ENCODE assay signal across 1 cellular context in the genomic region with DNA sequence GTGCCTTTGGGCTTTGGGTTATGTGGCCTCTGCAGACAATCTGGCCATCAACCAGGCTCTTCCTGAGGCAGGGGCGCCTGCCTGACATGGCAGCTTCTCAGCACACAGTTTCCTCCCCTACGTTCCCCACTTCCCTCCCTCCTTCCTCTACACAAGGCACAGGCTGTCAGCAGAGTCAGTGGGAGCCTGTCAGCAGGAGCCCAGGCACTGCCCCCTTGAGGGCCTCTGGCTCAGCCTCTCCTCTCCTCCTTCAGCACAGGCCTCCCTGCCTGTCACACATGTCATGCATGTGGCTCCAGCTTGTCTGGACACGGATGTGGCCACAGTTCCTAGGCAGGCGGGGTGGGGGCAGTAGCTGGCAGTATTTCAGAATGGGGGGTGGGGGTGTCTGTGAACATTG.
TF ChIP-seq lines count a peak whose summit lies in the region.

No MANE protein-coding gene starts in this region.

TF ChIP-seq in GM23338, 12 proteins besides CTCF, POLR2A, EP300 and RAD21:
- TF ChIP-seq, protein P1, sequence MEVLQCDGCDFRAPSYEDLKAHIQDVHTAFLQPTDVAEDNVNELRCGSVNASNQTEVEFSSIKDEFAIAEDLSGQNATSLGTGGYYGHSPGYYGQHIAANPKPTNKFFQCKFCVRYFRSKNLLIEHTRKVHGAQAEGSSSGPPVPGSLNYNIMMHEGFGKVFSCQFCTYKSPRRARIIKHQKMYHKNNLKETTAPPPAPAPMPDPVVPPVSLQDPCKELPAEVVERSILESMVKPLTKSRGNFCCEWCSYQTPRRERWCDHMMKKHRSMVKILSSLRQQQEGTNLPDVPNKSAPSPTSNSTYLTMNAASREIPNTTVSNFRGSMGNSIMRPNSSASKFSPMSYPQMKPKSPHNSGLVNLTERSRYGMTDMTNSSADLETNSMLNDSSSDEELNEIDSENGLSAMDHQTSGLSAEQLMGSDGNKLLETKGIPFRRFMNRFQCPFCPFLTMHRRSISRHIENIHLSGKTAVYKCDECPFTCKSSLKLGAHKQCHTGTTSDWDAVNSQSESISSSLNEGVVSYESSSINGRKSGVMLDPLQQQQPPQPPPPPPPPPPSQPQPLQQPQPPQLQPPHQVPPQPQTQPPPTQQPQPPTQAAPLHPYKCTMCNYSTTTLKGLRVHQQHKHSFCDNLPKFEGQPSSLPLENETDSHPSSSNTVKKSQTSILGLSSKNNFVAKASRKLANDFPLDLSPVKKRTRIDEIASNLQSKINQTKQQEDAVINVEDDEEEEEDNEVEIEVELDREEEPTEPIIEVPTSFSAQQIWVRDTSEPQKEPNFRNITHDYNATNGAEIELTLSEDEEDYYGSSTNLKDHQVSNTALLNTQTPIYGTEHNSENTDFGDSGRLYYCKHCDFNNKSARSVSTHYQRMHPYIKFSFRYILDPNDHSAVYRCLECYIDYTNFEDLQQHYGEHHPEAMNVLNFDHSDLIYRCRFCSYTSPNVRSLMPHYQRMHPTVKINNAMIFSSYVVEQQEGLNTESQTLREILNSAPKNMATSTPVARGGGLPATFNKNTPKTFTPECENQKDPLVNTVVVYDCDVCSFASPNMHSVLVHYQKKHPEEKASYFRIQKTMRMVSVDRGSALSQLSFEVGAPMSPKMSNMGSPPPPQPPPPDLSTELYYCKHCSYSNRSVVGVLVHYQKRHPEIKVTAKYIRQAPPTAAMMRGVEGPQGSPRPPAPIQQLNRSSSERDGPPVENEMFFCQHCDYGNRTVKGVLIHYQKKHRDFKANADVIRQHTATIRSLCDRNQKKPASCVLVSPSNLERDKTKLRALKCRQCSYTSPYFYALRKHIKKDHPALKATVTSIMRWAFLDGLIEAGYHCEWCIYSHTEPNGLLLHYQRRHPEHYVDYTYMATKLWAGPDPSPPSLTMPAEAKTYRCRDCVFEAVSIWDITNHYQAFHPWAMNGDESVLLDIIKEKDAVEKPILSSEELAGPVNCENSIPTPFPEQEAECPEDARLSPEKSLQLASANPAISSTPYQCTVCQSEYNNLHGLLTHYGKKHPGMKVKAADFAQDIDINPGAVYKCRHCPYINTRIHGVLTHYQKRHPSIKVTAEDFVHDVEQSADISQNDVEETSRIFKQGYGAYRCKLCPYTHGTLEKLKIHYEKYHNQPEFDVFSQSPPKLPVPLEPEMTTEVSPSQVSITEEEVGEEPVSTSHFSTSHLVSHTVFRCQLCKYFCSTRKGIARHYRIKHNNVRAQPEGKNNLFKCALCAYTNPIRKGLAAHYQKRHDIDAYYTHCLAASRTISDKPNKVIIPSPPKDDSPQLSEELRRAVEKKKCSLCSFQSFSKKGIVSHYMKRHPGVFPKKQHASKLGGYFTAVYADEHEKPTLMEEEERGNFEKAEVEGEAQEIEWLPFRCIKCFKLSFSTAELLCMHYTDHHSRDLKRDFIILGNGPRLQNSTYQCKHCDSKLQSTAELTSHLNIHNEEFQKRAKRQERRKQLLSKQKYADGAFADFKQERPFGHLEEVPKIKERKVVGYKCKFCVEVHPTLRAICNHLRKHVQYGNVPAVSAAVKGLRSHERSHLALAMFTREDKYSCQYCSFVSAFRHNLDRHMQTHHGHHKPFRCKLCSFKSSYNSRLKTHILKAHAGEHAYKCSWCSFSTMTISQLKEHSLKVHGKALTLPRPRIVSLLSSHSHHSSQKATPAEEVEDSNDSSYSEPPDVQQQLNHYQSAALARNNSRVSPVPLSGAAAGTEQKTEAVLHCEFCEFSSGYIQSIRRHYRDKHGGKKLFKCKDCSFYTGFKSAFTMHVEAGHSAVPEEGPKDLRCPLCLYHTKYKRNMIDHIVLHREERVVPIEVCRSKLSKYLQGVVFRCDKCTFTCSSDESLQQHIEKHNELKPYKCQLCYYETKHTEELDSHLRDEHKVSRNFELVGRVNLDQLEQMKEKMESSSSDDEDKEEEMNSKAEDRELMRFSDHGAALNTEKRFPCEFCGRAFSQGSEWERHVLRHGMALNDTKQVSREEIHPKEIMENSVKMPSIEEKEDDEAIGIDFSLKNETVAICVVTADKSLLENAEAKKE (CRISPR knock-in tag; IDR thresholded peaks at IDR 0.05): no peak
- TF ChIP-seq CREB1 (CRISPR knock-in tag; IDR thresholded peaks at IDR 0.05; ENCODE audit: low read depth) (no peak), ZNF114 (CRISPR knock-in tag; IDR thresholded peaks at IDR 0.05) (no peak), POLR2AphosphoS5 (IDR thresholded peaks at IDR 0.05; ENCODE audit: low read depth) (no peak), EZH2phosphoT487 (IDR thresholded peaks at IDR 0.05; ENCODE audit: unreplicated experiment) (no peak), ZNF331 (CRISPR knock-in tag; IDR thresholded peaks at IDR 0.05; ENCODE audit: low read depth) (no peak), NANOG (IDR thresholded peaks at IDR 0.05; ENCODE audit: borderline replicate concordance) (no peak), STAT1 (IDR thresholded peaks at IDR 0.05; ENCODE audit: unreplicated experiment) (no peak), EZH2 (IDR thresholded peaks at IDR 0.05; ENCODE audit: low read depth, unreplicated experiment) (no peak), JUNB (IDR thresholded peaks at IDR 0.05; ENCODE audit: unreplicated experiment) (no peak)
- TF ChIP-seq, protein P2, sequence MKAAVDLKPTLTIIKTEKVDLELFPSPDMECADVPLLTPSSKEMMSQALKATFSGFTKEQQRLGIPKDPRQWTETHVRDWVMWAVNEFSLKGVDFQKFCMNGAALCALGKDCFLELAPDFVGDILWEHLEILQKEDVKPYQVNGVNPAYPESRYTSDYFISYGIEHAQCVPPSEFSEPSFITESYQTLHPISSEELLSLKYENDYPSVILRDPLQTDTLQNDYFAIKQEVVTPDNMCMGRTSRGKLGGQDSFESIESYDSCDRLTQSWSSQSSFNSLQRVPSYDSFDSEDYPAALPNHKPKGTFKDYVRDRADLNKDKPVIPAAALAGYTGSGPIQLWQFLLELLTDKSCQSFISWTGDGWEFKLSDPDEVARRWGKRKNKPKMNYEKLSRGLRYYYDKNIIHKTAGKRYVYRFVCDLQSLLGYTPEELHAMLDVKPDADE (IDR thresholded peaks at IDR 0.05): no peak
- TF ChIP-seq, protein P3, sequence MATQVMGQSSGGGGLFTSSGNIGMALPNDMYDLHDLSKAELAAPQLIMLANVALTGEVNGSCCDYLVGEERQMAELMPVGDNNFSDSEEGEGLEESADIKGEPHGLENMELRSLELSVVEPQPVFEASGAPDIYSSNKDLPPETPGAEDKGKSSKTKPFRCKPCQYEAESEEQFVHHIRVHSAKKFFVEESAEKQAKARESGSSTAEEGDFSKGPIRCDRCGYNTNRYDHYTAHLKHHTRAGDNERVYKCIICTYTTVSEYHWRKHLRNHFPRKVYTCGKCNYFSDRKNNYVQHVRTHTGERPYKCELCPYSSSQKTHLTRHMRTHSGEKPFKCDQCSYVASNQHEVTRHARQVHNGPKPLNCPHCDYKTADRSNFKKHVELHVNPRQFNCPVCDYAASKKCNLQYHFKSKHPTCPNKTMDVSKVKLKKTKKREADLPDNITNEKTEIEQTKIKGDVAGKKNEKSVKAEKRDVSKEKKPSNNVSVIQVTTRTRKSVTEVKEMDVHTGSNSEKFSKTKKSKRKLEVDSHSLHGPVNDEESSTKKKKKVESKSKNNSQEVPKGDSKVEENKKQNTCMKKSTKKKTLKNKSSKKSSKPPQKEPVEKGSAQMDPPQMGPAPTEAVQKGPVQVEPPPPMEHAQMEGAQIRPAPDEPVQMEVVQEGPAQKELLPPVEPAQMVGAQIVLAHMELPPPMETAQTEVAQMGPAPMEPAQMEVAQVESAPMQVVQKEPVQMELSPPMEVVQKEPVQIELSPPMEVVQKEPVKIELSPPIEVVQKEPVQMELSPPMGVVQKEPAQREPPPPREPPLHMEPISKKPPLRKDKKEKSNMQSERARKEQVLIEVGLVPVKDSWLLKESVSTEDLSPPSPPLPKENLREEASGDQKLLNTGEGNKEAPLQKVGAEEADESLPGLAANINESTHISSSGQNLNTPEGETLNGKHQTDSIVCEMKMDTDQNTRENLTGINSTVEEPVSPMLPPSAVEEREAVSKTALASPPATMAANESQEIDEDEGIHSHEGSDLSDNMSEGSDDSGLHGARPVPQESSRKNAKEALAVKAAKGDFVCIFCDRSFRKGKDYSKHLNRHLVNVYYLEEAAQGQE (IDR thresholded peaks at IDR 0.05; ENCODE audit: unreplicated experiment): no peak
